Comparison of ENCODE assay signal across 20 cellular contexts in the genomic region with DNA sequence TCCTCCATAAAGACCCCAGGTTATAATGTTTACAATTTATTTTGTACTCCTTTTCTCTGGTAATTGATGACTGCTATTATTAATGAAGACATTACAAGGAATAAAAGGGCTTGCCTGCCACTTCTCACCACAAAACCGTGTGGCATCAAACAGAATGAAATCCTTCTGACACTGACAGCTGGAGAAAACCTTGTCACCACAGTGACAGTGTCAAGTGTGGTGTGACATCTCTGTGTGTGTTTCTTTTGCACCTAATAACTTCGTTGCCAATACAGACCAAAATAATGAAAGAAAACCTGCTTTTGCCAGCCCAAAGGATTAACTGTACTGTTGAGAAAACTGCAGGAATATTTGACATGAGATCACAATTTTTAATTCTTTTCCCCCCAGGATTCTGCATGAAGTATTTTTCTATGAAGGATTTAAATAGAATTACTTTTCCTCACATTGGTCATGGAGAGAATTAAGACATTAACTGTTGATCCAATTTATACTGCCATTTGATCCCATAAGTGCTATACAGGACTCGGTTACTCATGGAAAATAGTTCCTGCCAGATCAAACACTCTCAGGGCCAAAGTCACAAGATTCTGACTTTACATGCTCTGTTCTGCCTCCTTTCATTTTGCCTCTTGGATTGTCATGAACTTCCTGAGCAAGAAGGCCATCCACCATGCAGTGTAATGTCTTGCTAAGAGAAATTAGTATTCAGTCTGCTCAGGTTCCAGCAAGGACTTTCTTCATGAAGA.
DNase-seq lines count a peak whose midpoint lies in the region; ATAC-seq and TF ChIP-seq lines count a peak whose summit lies in the region.
"Had no signal": no experiment of that assay in that cellular context is flagged by ENCODE, and none has a peak within 500 bp of the region (broad histone marks: within the 10 kb centered on the region; RNA-seq: fewer than 3 reads in every experiment).

No MANE protein-coding gene starts in this region.

- H3K9me3 ChIP-seq in heart right ventricle (no peaks in the 10 kb centered on the region), tibial artery (no peaks in the 10 kb centered on the region)

- H3K4me1 ChIP-seq in heart right ventricle, result peaks cover 0 to 18% (median 6%) of the 10 kb centered on the region in 9 donors
- peaks cover 0 to 34% (median 11%) of the 10 kb centered on the region in 4 donors for H3K4me1 ChIP-seq in tibial artery

- H3K27ac ChIP-seq in heart right ventricle (peak overlapping the region in 4 of 10 donors; percentile 11 to 70 (median 44)), tibial artery (peak overlapping the region; percentile 59 to 63)
- H3K27ac ChIP-seq: SK-N-MC had no signal

- intact Hi-C loops in heart right ventricle (cut with DNase I), result loop anchor here in 1 of 10 donors (10.0 kb wide), 1 partner anchor 94 kb away; no protein-coding TSS in a partner anchor
- intact Hi-C loops in tibial artery (cut with DNase I; ENCODE audit: low total_unique reads), result no loop called here

- no peak for TF ChIP-seq CTCF in heart right ventricle (IDR thresholded peaks at IDR 0.05)
- no peak for TF ChIP-seq CTCF in tibial artery (IDR thresholded peaks at IDR 0.05)

- WGBS in heart right ventricle, 2 donors, result 28 to 54% methylated on average over 3 of the region's 3 CpGs

- no peak for TF ChIP-seq POLR2A in GM18505 (IDR thresholded peaks at IDR 0.05; ENCODE audit: borderline replicate concordance, extremely low read depth, insufficient read depth, insufficient read length)

- ATAC-seq in heart right ventricle (peak in 6 of 8 donors; percentile 16 to 67 (median 46)), HG02642 (IDR thresholded peaks at IDR 0.05; ENCODE audit: poor library complexity, unreplicated experiment) (no peak), GM18505 (IDR thresholded peaks at IDR 0.05; ENCODE audit: unreplicated experiment) (no peak)
- ATAC-seq: activated CD8-positive, alpha-beta T cell treated with anti-CD3 and anti-CD28 coated beads for 36 hours; effector memory CD8-positive, alpha-beta T cell; WTC11 had no signal

- H3K4me3 ChIP-seq in heart right ventricle (peak overlapping the region in 1 of 10 donors; percentile 5), tibial artery (no peak overlapping the region)
- H3K4me3 ChIP-seq: SK-N-MC had no signal

- no peaks in the 10 kb centered on the region for H3K27me3 ChIP-seq in heart right ventricle
- no peaks in the 10 kb centered on the region for H3K27me3 ChIP-seq in tibial artery

- peak; percentile 14 for DNase-seq in NCI-H2196 treated with DMSO at 0.1 percent for 48 hours (lab: John Stamatoyannopoulos, UW; ENCODE audit: unreplicated experiment)
- DNase-seq in NCI-H2196 (lab: John Stamatoyannopoulos, UW; ENCODE audit: unreplicated experiment), result no peak
- DNase-seq in heart right ventricle, result no peak
- peak; percentile 80 for DNase-seq in myocyte (ENCODE audit: low read depth)
- no peak for DNase-seq in tibial artery
- DNase-seq in HCEC 1CT, result no peak
- DNase-seq: activated CD8-positive, alpha-beta T cell treated with anti-CD3 and anti-CD28 coated beads for 36 hours; activated naive CD4-positive, alpha-beta T cell treated with anti-CD3 and anti-CD28 coated beads for 36 hours; activated T-cell treated with anti-CD3 and anti-CD28 coated beads, Interleukin-2, amount 50 U/mL, for 24 hours; anterior cingulate cortex; DMS79; effector memory CD8-positive, alpha-beta T cell; GOT3; NCI-H1694; NCI-H226; nephron progenitor cell had no signal

- no peaks in the 10 kb centered on the region for H3K36me3 ChIP-seq in heart right ventricle
- H3K36me3 ChIP-seq in tibial artery, result no peaks in the 10 kb centered on the region

Comparison
In these comparisons a context has a peak if more than half of its experiments do, and no peak if none do; other contexts are left out.
1. DNase-seq: peak in NCI-H2196 treated with DMSO at 0.1 percent for 48 hours (single experiment) and myocyte (single experiment); none in NCI-H2196 (single experiment), heart right ventricle (0 of 2), tibial artery (0 of 2) and HCEC 1CT (single experiment).
2. ATAC-seq: peak in heart right ventricle (6 of 8); none in HG02642 (single experiment) and GM18505 (single experiment).